ENCODE assay signal across 8 cellular contexts in genomic region chr15:45456212-45457106, GRCh38.
DNase-seq lines count a peak whose midpoint lies in the region; ATAC-seq lines count a peak whose summit lies in the region.

No MANE protein-coding gene starts in this region.

- H3K27ac ChIP-seq in right cardiac atrium (ENCODE audit: low read length), result no peak overlapping the region

- DNase-seq in HCEC 1CT (peak; percentile 99), SKM-1 (lab: John Stamatoyannopoulos, UW; ENCODE audit: unreplicated experiment) (peak; percentile 89), right cardiac atrium (peak in 1 of 3 donors; percentile 49), NCI-H146 treated with DMSO at 0.1 percent for 48 hours (lab: John Stamatoyannopoulos, UW; ENCODE audit: unreplicated experiment) (no peak), middle frontal gyrus (ENCODE audit: extremely low spot score, low spot score) (no peak)
- DNase-seq in stimulated activated CD4-positive, alpha-beta T cell treated with anti-CD3 and anti-CD28 coated beads, Interleukin-1b, Interleukin-23, amount 100 ng/mL, for 48 hours, result peak; percentile 81

- H3K27me3 ChIP-seq in right cardiac atrium (ENCODE audit: control insufficient read depth, insufficient read depth), result no peaks in the 10 kb centered on the region

- H3K9me3 Mint-ChIP-seq in activated naive CD8-positive, alpha-beta T cell (ENCODE audit: low read depth), result no peaks in the 10 kb centered on the region

- peak overlapping the region; percentile 28 for H3K27ac Mint-ChIP-seq in activated naive CD8-positive, alpha-beta T cell

- H3K9me3 ChIP-seq in right cardiac atrium (ENCODE audit: control insufficient read depth, low read length), result no peaks in the 10 kb centered on the region

- peaks cover 45% of the 10 kb centered on the region for H3K4me1 Mint-ChIP-seq in activated naive CD8-positive, alpha-beta T cell (ENCODE audit: low read depth)

- 65% methylated on average over 22 of the region's 22 CpGs for WGBS in right cardiac atrium

- ATAC-seq in right cardiac atrium, result peak; percentile 44 to 66
- no peak for ATAC-seq in GM21576 (IDR thresholded peaks at IDR 0.05; ENCODE audit: unreplicated experiment)

- no peaks in the 10 kb centered on the region for H3K36me3 Mint-ChIP-seq in activated naive CD8-positive, alpha-beta T cell

- no peaks in the 10 kb centered on the region for H3K27me3 Mint-ChIP-seq in activated naive CD8-positive, alpha-beta T cell

- no peaks in the 10 kb centered on the region for H3K4me1 ChIP-seq in right cardiac atrium (ENCODE audit: control insufficient read depth, insufficient read depth, low read length)

- no peak overlapping the region for H3K4me3 Mint-ChIP-seq in activated naive CD8-positive, alpha-beta T cell

- intact Hi-C loops in right cardiac atrium (cut with DNase I), result loop anchor here in 2 of 4 donors (10.0 kb wide), 1 partner anchor 158 kb away; no protein-coding TSS in a partner anchor

- H3K4me3 ChIP-seq in right cardiac atrium (ENCODE audit: low read length), result no peak overlapping the region

Comparison
In these comparisons a context has a peak if more than half of its experiments do, and no peak if none do; other contexts are left out.
1. DNase-seq: peak in HCEC 1CT (single experiment), SKM-1 (single experiment) and stimulated activated CD4-positive, alpha-beta T cell treated with anti-CD3 and anti-CD28 coated beads, Interleukin-1b, Interleukin-23, amount 100 ng/mL, for 48 hours (single experiment); none in NCI-H146 treated with DMSO at 0.1 percent for 48 hours (single experiment) and middle frontal gyrus (single experiment).